In the genomic region with DNA sequence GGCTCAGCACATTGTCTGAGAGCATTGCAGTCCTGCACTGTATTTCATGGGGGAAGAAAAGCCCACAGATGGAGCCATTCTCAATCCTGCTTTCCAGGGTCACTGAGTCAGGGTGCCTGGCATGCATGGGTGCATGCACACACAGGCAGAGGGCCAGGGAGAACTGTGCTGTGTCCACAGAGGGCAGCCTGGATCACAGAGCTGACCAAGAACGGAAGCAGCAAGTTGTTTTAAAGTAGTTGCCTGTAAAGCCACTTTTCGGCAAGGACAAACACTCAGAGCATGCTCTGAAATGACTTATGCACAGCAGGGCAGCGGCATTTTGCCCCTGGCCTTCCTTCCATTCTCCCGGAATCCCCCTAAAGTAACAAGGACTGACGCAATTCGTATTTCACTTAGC, we compare ENCODE assay signal across 14 cellular contexts. TPM values are rescaled to one million over a fixed set of nuclear protein-coding genes. Genes with fewer than 3 reads are reported as not detected.
DNase-seq lines count a peak whose midpoint lies in the region; ATAC-seq, FAIRE-seq and TF ChIP-seq lines count a peak whose summit lies in the region.
"Had no signal": no experiment of that assay in that cellular context is flagged by ENCODE, and none has a peak within 500 bp of the region (broad histone marks: within the 10 kb centered on the region; RNA-seq: fewer than 3 reads in every experiment).

No MANE protein-coding gene starts in this region.

- no peaks in the 10 kb centered on the region for H3K9me3 Mint-ChIP-seq in HFFc6
- H3K9me3 Mint-ChIP-seq: activated naive CD4-positive, alpha-beta T cell treated with anti-CD3 and anti-CD28 coated beads, Interleukin-2, amount 10 ng/mL, durations not matched to agents 7 days and 5 days; CD8-positive, alpha-beta memory T cell had no signal

- H3K36me3 ChIP-seq in stomach (no peaks in the 10 kb centered on the region), Peyer's patch (no peaks in the 10 kb centered on the region)
- H3K36me3 ChIP-seq: prostate gland had no signal

- peak; percentile 31 for ATAC-seq in left lobe of liver
- ATAC-seq: stimulated activated naive CD8-positive, alpha-beta T cell treated with anti-CD3 and anti-CD28 coated beads, Interleukin-15, Interleukin-2, amounts not matched to agents 100 U/mL and 50 U/mL, for 24 hours had no signal

- peaks cover 7% of the 10 kb centered on the region for H3K27me3 Mint-ChIP-seq in HFFc6 (ENCODE audit: insufficient read depth)

- H3K27ac ChIP-seq in stomach (peak overlapping the region in 4 of 5 donors; percentile 3 to 44 (median 18)), Peyer's patch (peak overlapping the region in 2 of 4 donors; percentile 2 to 34)
- H3K27ac ChIP-seq: prostate gland had no signal

- H3K27ac Mint-ChIP-seq in HFFc6, result no peak overlapping the region
- H3K27ac Mint-ChIP-seq: activated naive CD4-positive, alpha-beta T cell treated with anti-CD3 and anti-CD28 coated beads, Interleukin-2, amount 10 ng/mL, durations not matched to agents 7 days and 5 days; CD8-positive, alpha-beta memory T cell had no signal

- FAIRE-seq in GM12891 (lab: Jason Lieb, UNC), result no peak

- no peaks in the 10 kb centered on the region for H3K36me3 Mint-ChIP-seq in HFFc6 (ENCODE audit: low read depth)
- H3K36me3 Mint-ChIP-seq: activated naive CD4-positive, alpha-beta T cell treated with anti-CD3 and anti-CD28 coated beads, Interleukin-2, amount 10 ng/mL, durations not matched to agents 7 days and 5 days; CD8-positive, alpha-beta memory T cell had no signal

- H3K4me3 ChIP-seq in astrocyte of the spinal cord (ENCODE audit: low read depth, low read length), result no peak overlapping the region
- H3K4me3 ChIP-seq in stomach, result peak overlapping the region in 2 of 4 donors; percentile 22 to 30
- peak overlapping the region in 1 of 4 donors; percentile 30 for H3K4me3 ChIP-seq in Peyer's patch
- H3K4me3 ChIP-seq: prostate gland had no signal

- 54 to 59% (median 57%) methylated on average over 6 of the region's 6 CpGs for WGBS in stomach, 5 donors

- DNase-seq in HFFc6 (peak; percentile 15), astrocyte of the spinal cord (ENCODE audit: low read depth, low spot score) (peak; percentile 47), left lobe of liver (ENCODE audit: low spot score) (no peak), stomach (no peak), GM12891 (ENCODE audit: insufficient read length, low spot score) (no peak), Peyer's patch (no peak), C1 segment of cervical spinal cord (lab: John Stamatoyannopoulos, UW) (no peak)
- DNase-seq: activated naive CD4-positive, alpha-beta T cell treated with anti-CD3 and anti-CD28 coated beads, Interleukin-2, amount 10 ng/mL, durations not matched to agents 7 days and 5 days; CD8-positive, alpha-beta memory T cell; stimulated activated naive CD8-positive, alpha-beta T cell treated with anti-CD3 and anti-CD28 coated beads, Interleukin-15, Interleukin-2, amounts not matched to agents 100 U/mL and 50 U/mL, for 24 hours had no signal

- TF ChIP-seq POLR2A in stomach (IDR thresholded peaks at IDR 0.05), result no peak
- TF ChIP-seq POLR2A in GM12891 (IDR thresholded peaks at IDR 0.05; ENCODE audit: low read depth, low read length), result no peak
- no peak for TF ChIP-seq POLR2A in Peyer's patch (IDR thresholded peaks at IDR 0.05)

- H3K4me1 ChIP-seq in stomach, result peaks cover 0 to 9% (median under 1%) of the 10 kb centered on the region in 4 donors
- H3K4me1 ChIP-seq in Peyer's patch, result no peaks in the 10 kb centered on the region
- H3K4me1 ChIP-seq: prostate gland had no signal

- intact Hi-C loops in stomach (cut with DNase I; ENCODE audit: low total_unique reads), result no loop called here

- in situ Hi-C loops in astrocyte of the spinal cord (cut with HindIII; ENCODE audit: low sequenced_read_pairs), result no loop called here

- no peak overlapping the region for H3K4me3 Mint-ChIP-seq in HFFc6
- H3K4me3 Mint-ChIP-seq: activated naive CD4-positive, alpha-beta T cell treated with anti-CD3 and anti-CD28 coated beads, Interleukin-2, amount 10 ng/mL, durations not matched to agents 7 days and 5 days; CD8-positive, alpha-beta memory T cell had no signal

- H3K4me1 Mint-ChIP-seq in HFFc6 (ENCODE audit: low read depth), result peaks cover 11% of the 10 kb centered on the region
- H3K4me1 Mint-ChIP-seq: activated naive CD4-positive, alpha-beta T cell treated with anti-CD3 and anti-CD28 coated beads, Interleukin-2, amount 10 ng/mL, durations not matched to agents 7 days and 5 days; CD8-positive, alpha-beta memory T cell had no signal

- no peak for TF ChIP-seq EP300 in stomach (IDR thresholded peaks at IDR 0.05)

- H3K27me3 ChIP-seq in stomach, result peaks cover 0 to 15% (median 0%) of the 10 kb centered on the region in 3 donors
- H3K27me3 ChIP-seq in Peyer's patch, result no peaks in the 10 kb centered on the region

- H3K9me3 ChIP-seq in stomach, result no peaks in the 10 kb centered on the region
- H3K9me3 ChIP-seq in Peyer's patch, result no peaks in the 10 kb centered on the region
- H3K9me3 ChIP-seq: prostate gland had no signal

- no peak for TF ChIP-seq CTCF in HFFc6 (IDR thresholded peaks at IDR 0.05)
- no peak for TF ChIP-seq CTCF in astrocyte of the spinal cord (IDR thresholded peaks at IDR 0.05; ENCODE audit: low read depth, low read length)
- no peak for TF ChIP-seq CTCF in stomach (IDR thresholded peaks at IDR 0.05)
- TF ChIP-seq CTCF in Peyer's patch (IDR thresholded peaks at IDR 0.05), result no peak

TF ChIP-seq in GM12891, 5 proteins besides CTCF, POLR2A, EP300 and RAD21:
- TF ChIP-seq SPI1 (IDR thresholded peaks at IDR 0.05; ENCODE audit: low read depth, low read length) (no peak), TAF1 (IDR thresholded peaks at IDR 0.05; ENCODE audit: low read depth, low read length) (no peak)

RNA-seq across cellular contexts. Expression of gene ERG, which starts 3.6 kb away (rescaled TPM):
- total RNA-seq in HFFc6 (2021; fragmentation: NEBNext Ultra II Directional; extraction: Animal tissue kit (Norgen Biotek cat#: 25700)), result not detected
- total RNA-seq in left lobe of liver (4.0 TPM), stomach (10 to 100 TPM in 1 of 5 donors, 1 to 10 TPM in 2, under 1 TPM in 1, not detected in 1; 0.58 to 14.5 (median 7.1) TPM), Peyer's patch (10 to 100 TPM in 1 of 4 donors, 1 to 10 TPM in 3; 4.2 to 20.6 (median 4.8) TPM)
- polyA plus RNA-seq in stomach, result 1 to 10 TPM; 2.7 to 5.5 (median 3.8) TPM
- not detected for polyA plus RNA-seq in GM12891 (2012; ENCODE audit: low read depth, missing spikeins)
- total RNA-seq: activated CD8-positive, alpha-beta memory T cell treated with anti-CD3 and anti-CD28 coated beads for 36 hours; CD8-positive, alpha-beta memory T cell; LHCN-M2; T-helper 1 cell treated with Interleukin-12 subunit alpha and Interleukin-12 subunit beta and Interleukin-4 antibody, amounts not matched to agents 30 ng/mL and 1 ng/mL, for 36 hours had no signal
- polyA plus RNA-seq: CD8-positive, alpha-beta memory T cell had no signal

Comparison
In these comparisons a context has a peak if more than half of its experiments do, and no peak if none do; other contexts are left out.
1. DNase-seq: peak in HFFc6 (single experiment) and astrocyte of the spinal cord (single experiment); none in left lobe of liver (single experiment), stomach (single experiment), GM12891 (single experiment), Peyer's patch (0 of 3) and C1 segment of cervical spinal cord (0 of 14).